ENCODE assay signal across 12 cellular contexts in the genomic region with DNA sequence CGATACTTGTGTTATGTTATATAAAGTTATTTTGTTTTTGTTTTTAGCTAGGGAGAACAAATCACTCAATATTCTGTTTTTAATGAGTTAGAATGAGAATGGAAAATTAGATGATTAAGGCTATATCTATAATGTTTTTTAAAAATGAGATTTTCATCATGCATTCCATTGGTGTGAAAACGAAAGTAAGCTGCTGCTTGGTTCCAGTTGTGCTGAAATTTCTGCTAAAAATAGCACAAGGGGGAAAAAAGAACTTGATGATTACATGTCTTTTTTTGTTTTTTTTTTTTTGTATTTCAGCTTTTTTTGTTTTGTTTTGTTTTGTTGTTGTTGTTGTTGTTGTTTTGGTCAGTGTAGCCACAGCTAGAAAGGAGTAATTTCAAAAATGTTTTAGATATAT.
A peak's percentile ranks its signal among the peaks of the same experiment; 100 is the strongest.
DNase-seq lines count a peak whose midpoint lies in the region; ATAC-seq, FAIRE-seq and TF ChIP-seq lines count a peak whose summit lies in the region.
"Had no signal": no experiment of that assay in that cellular context is flagged by ENCODE, and none has a peak within 500 bp of the region (broad histone marks: within the 10 kb centered on the region; RNA-seq: fewer than 3 reads in every experiment).

No MANE protein-coding gene starts in this region.

- intact Hi-C loops in left ventricle myocardium inferior (cut with micrococcal nuclease) (no loop called here), Right ventricle myocardium superior (cut with DNase I) (no loop called here), HepG2 (cut with micrococcal nuclease; ENCODE audit: unreplicated experiment) (no loop called here)

- no TSS peak for BruUV-seq in HepG2 (replicated peaks; lab: Mats Ljungman, UMichigan)

- H3K36me3 ChIP-seq in left ventricle myocardium inferior (no peaks in the 10 kb centered on the region), HepG2 (replicated peaks in 1 of 2; ENCODE audit: control insufficient read depth in 1 of 2, insufficient read depth in 2 of 2, low read length in 2 of 2) (no peaks in the 10 kb centered on the region), upper lobe of left lung (no peaks in the 10 kb centered on the region)
- H3K36me3 ChIP-seq: adrenal gland had no signal

- POLR2A ChIA-PET in HepG2 (lab: Yijun Ruan, JAX): no interaction called here

- no peaks in the 10 kb centered on the region for H4K20me1 ChIP-seq in HepG2 (ENCODE audit: insufficient read depth, low read length)

- no peak overlapping the region for H3K4me2 ChIP-seq in HepG2 (ENCODE audit: low read depth, low read length)

- no peak overlapping the region for H3K27ac Mint-ChIP-seq in activated naive CD8-positive, alpha-beta T cell treated with anti-CD3 and anti-CD28 coated beads, Interleukin-2, amount 50 U/mL, for 24 hours

- no peak overlapping the region for H2AFZ ChIP-seq in HepG2 (ENCODE audit: low read length)

- H3K4me3 Mint-ChIP-seq in activated naive CD8-positive, alpha-beta T cell treated with anti-CD3 and anti-CD28 coated beads, Interleukin-2, amount 50 U/mL, for 24 hours: peak overlapping the region; percentile 19

- H3K4me1 ChIP-seq in left ventricle myocardium inferior (peaks cover 17% of the 10 kb centered on the region), HepG2 (ENCODE audit: insufficient read depth, low read length) (peaks cover 17% of the 10 kb centered on the region), upper lobe of left lung (no peaks in the 10 kb centered on the region)
- H3K4me1 ChIP-seq: adrenal gland had no signal

- TF ChIP-seq CTCF in left ventricle myocardium inferior (IDR thresholded peaks at IDR 0.05; ENCODE audit: borderline replicate concordance): no peak
- TF ChIP-seq CTCF in HepG2 (CRISPR knock-in tag; IDR thresholded peaks at IDR 0.05): no peak
- TF ChIP-seq CTCF in upper lobe of left lung (IDR thresholded peaks at IDR 0.05): no peak

- no peaks in the 10 kb centered on the region for H3K27me3 Mint-ChIP-seq in activated naive CD8-positive, alpha-beta T cell treated with anti-CD3 and anti-CD28 coated beads, Interleukin-2, amount 50 U/mL, for 24 hours

- TF ChIP-seq POLR2A in HepG2 (IDR thresholded peaks at IDR 0.05; ENCODE audit: insufficient read depth in 1 of 2, low read depth in 2 of 2, low read length in 2 of 2) (no peak), upper lobe of left lung (IDR thresholded peaks at IDR 0.05) (no peak)

- H3K9me3 ChIP-seq in left ventricle myocardium inferior (replicated peaks) (no peaks in the 10 kb centered on the region), HepG2 (ENCODE audit: low read length) (no peaks in the 10 kb centered on the region; the same call in 1 of the 2 replicates), upper lobe of left lung (no peaks in the 10 kb centered on the region)
- H3K9me3 ChIP-seq: adrenal gland had no signal

- no peaks in the 10 kb centered on the region for H3K36me3 Mint-ChIP-seq in activated naive CD8-positive, alpha-beta T cell treated with anti-CD3 and anti-CD28 coated beads, Interleukin-2, amount 50 U/mL, for 24 hours (ENCODE audit: low read depth)

- CTCF ChIA-PET in HepG2 (lab: Yijun Ruan, JAX; ENCODE audit: low intra/inter-chr PET ratio, low total read pairs): no interaction called here

- TF ChIP-seq EP300 in HepG2 (IDR thresholded peaks at IDR 0.05; ENCODE audit: low read depth in 2 of 2, low read length in 2 of 2) (no peak), HepG2 (CRISPR knock-in tag; IDR thresholded peaks at IDR 0.05; ENCODE audit: borderline replicate concordance) (no peak), upper lobe of left lung (IDR thresholded peaks at IDR 0.05) (no peak)

- no peak for ATAC-seq in Right ventricle myocardium superior (ENCODE audit: poor library complexity)
- ATAC-seq in activated naive CD8-positive, alpha-beta T cell treated with anti-CD3 and anti-CD28 coated beads, Interleukin-2, amount 50 U/mL, for 24 hours: no peak
- ATAC-seq in HepG2: no peak
- no peak for ATAC-seq in upper lobe of left lung (ENCODE audit: low FRiP score in 2 of 2)
- ATAC-seq in GM18517 (IDR thresholded peaks at IDR 0.05; ENCODE audit: unreplicated experiment): no peak
- ATAC-seq: esophagus mucosa had no signal

- peaks cover 8% of the 10 kb centered on the region for H3K4me1 Mint-ChIP-seq in activated naive CD8-positive, alpha-beta T cell treated with anti-CD3 and anti-CD28 coated beads, Interleukin-2, amount 50 U/mL, for 24 hours

- H3K4me3 ChIP-seq in left ventricle myocardium inferior: peak overlapping the region; percentile 56
- no peak overlapping the region for H3K4me3 ChIP-seq in HepG2 (replicated peaks in 1 of 3; ENCODE audit: insufficient read depth in 1 of 3, low read depth in 2 of 3, low read length in 3 of 3)
- peak overlapping the region in 3 of 4 donors; percentile 21 to 39 (median 38) for H3K4me3 ChIP-seq in upper lobe of left lung

- H3K9ac ChIP-seq in HepG2 (ENCODE audit: insufficient read depth, low read depth, low read length): no peak overlapping the region

- H3K27ac ChIP-seq in left ventricle myocardium inferior (replicated peaks) (peak overlapping the region; percentile 23), HepG2 (ENCODE audit: extremely low read length, insufficient read depth, low read length) (no peak overlapping the region), upper lobe of left lung (no peak overlapping the region)
- H3K27ac ChIP-seq: adrenal gland had no signal

- no peak for DNase-seq in left ventricle myocardium inferior
- DNase-seq in Right ventricle myocardium superior: no peak
- no peak for DNase-seq in activated naive CD8-positive, alpha-beta T cell treated with anti-CD3 and anti-CD28 coated beads, Interleukin-2, amount 50 U/mL, for 24 hours
- no peak for DNase-seq in HepG2 (ENCODE audit: low spot score)
- no peak for DNase-seq in upper lobe of left lung
- DNase-seq in cerebellar nuclear complex (lab: John Stamatoyannopoulos, UW): no peak
- DNase-seq in NCI-H69 (lab: John Stamatoyannopoulos, UW): no peak
- DNase-seq: activated CD4-positive, alpha-beta T cell treated with anti-CD3 and anti-CD28 coated beads, Interleukin-2, amount 50 U/mL, for 48 hours; adrenal gland; NCI-H1417 treated with DMSO at 0.1 percent for 48 hours had no signal

- H3K79me2 ChIP-seq in HepG2 (ENCODE audit: insufficient read depth, low read length): no peaks in the 10 kb centered on the region

- in situ Hi-C loops in HepG2 (cut with HindIII; ENCODE audit: extremely low pct_ligation_motif_present, low pct_unique_long_range_greater_than_20kb): no loop called here

- H3K27me3 ChIP-seq in left ventricle myocardium inferior (ENCODE audit: low read depth): no peaks in the 10 kb centered on the region
- no peaks in the 10 kb centered on the region for H3K27me3 ChIP-seq in HepG2 (ENCODE audit: control insufficient read depth in 1 of 2, insufficient read depth in 2 of 2, low read length in 2 of 2)
- no peaks in the 10 kb centered on the region for H3K27me3 ChIP-seq in upper lobe of left lung
- H3K27me3 ChIP-seq: adrenal gland had no signal

- 94% methylated on average over 2 of the region's 2 CpGs for WGBS in HepG2 (ENCODE audit: low lambda C conversion rate)
- WGBS in upper lobe of left lung, 2 donors: 23 to 31% methylated on average over 2 of the region's 2 CpGs

- no peaks in the 10 kb centered on the region for H3K9me3 Mint-ChIP-seq in activated naive CD8-positive, alpha-beta T cell treated with anti-CD3 and anti-CD28 coated beads, Interleukin-2, amount 50 U/mL, for 24 hours

- no peak for FAIRE-seq in HepG2 (lab: Jason Lieb, UNC)

- TF ChIP-seq RAD21 in HepG2 (CRISPR knock-in tag; IDR thresholded peaks at IDR 0.05): no peak

TF ChIP-seq in HepG2, 621 proteins besides CTCF, POLR2A, EP300 and RAD21:
- TF ChIP-seq NFKB2 (CRISPR knock-in tag; IDR thresholded peaks at IDR 0.05; ENCODE audit: borderline replicate concordance) (no peak), FOXP1 (IDR thresholded peaks at IDR 0.05) (peak; percentile 32; the same call in 1 of the 2 replicates), FOXP1 (CRISPR knock-in tag; IDR thresholded peaks at IDR 0.05) (no peak)
TF ChIP-seq in HepG2: peak in this region for 1.

Comparison
In these comparisons a context has a peak if more than half of its experiments do, and no peak if none do; other contexts are left out.
1. H3K4me3 ChIP-seq: peak in left ventricle myocardium inferior (single experiment) and upper lobe of left lung (3 of 4); none in HepG2 (0 of 3).